33 cellular contexts compared by ENCODE assay signal in genomic region chr2:205115516-205115915, GRCh38.
"Had no signal": no experiment of that assay in that cellular context is flagged by ENCODE, and none has a peak within 500 bp of the region (broad histone marks: within the 10 kb centered on the region; RNA-seq: fewer than 3 reads in every experiment).

No MANE protein-coding gene starts in this region.

- DNase-seq: activated B cell treated with CpG ODN at 0.5 μM for 24 hours; activated CD4-positive, alpha-beta memory T cell treated with anti-CD3 and anti-CD28 coated beads, Interleukin-2, amount 10 ng/mL, durations not matched to agents 7 days and 5 days; activated CD4-positive, alpha-beta T cell treated with anti-CD3 and anti-CD28 coated beads for 4 hours; activated CD4-positive, CD25-positive, alpha-beta regulatory T cell treated with anti-CD3 and anti-CD28 coated beads, Interleukin-2, amount 50 U/mL, for 72 hours; activated CD8-positive, alpha-beta memory T cell treated with anti-CD3 and anti-CD28 coated beads for 24 hours; activated CD8-positive, alpha-beta memory T cell treated with anti-CD3 and anti-CD28 coated beads, Interleukin-2, amount 10 ng/mL, durations not matched to agents 7 days and 5 days; activated CD8-positive, alpha-beta memory T cell treated with anti-CD3 and anti-CD28 coated beads, Interleukin-2, amount 50 U/mL, for 48 hours; activated effector memory CD4-positive, alpha-beta T cell treated with anti-CD3 and anti-CD28 coated beads, Interleukin-2, amount 50 U/mL, for 16 hours; activated naive CD4-positive, alpha-beta T cell; activated naive CD4-positive, alpha-beta T cell treated with anti-CD3 and anti-CD28 coated beads, Interleukin-2, amount 50 U/mL, for 16 hours; activated naive CD8-positive, alpha-beta T cell treated with anti-CD3 and anti-CD28 coated beads for 36 hours; activated T-cell treated with anti-CD3 and anti-CD28 coated beads, Interleukin-2, amount 50 U/mL, for 72 hours; amygdala; NCI-H1092 treated with DMSO at 0.1 percent for 48 hours; NCI-H1417; NCI-H146; NCI-H1930; NCI-H2081 treated with DMSO at 0.1 percent for 48 hours; NCI-H510A; NCI-H526; NCI-H774; Peyer's patch; RPMI8226; SHP77 treated with DMSO at 0.1 percent for 48 hours; SW 1271; T-helper 1 cell; T-helper 2 cell; T-helper 9 cell had no signal

- H3K9me3 ChIP-seq: ascending aorta, Peyer's patch, SJSA1 had no signal

- H3K4me1 ChIP-seq: ascending aorta, Peyer's patch, SJSA1 had no signal

- ATAC-seq: activated CD8-positive, alpha-beta memory T cell treated with anti-CD3 and anti-CD28 coated beads, Interleukin-2, amount 10 ng/mL, durations not matched to agents 7 days and 5 days; activated T-cell treated with anti-CD3 and anti-CD28 coated beads, Interleukin-2, amount 50 U/mL, for 72 hours; activated T-helper 17 cell treated with anti-CD3 and anti-CD28 coated beads, Interleukin-2, amount 50 U/mL, for 72 hours had no signal

- H3K27me3 ChIP-seq: ascending aorta, cardiac muscle cell, Peyer's patch, SJSA1 had no signal

- H3K4me3 ChIP-seq: ascending aorta, cardiac muscle cell, Peyer's patch, SJSA1 had no signal

- H3K27ac ChIP-seq: ascending aorta, cardiac muscle cell, Peyer's patch, SJSA1, VCaP had no signal

- H3K36me3 ChIP-seq: ascending aorta, cardiac muscle cell, Peyer's patch, SJSA1 had no signal
